21 cellular contexts compared by ENCODE assay signal in genomic region chr2:97355176-97355575, GRCh38.
A peak's percentile ranks its signal among the peaks of the same experiment; 100 is the strongest.
DNase-seq lines count a peak whose midpoint lies in the region; ATAC-seq, FAIRE-seq and TF ChIP-seq lines count a peak whose summit lies in the region.
"Had no signal": no experiment of that assay in that cellular context is flagged by ENCODE, and none has a peak within 500 bp of the region (broad histone marks: within the 10 kb centered on the region; RNA-seq: fewer than 3 reads in every experiment).

No MANE protein-coding gene starts in this region.

- H3K27me3 Mint-ChIP-seq in activated B cell treated with CpG ODN at 0.5 μM for 24 hours (peaks cover 4% of the 10 kb centered on the region), memory B cell (peaks cover 4% of the 10 kb centered on the region), CD14-positive monocyte (ENCODE audit: low read depth in 3 of 3) (peaks cover 5 to 14% (median 13%) of the 10 kb centered on the region in 3 donors)

- H3F3A ChIP-seq in DOHH2 (ENCODE audit: control insufficient read depth, insufficient read depth) = 0 out of 2 replicates have a peak, but pooled peaks cover 1% of the 10 kb centered on the region

- H3K36me3 Mint-ChIP-seq in activated B cell treated with CpG ODN at 0.5 μM for 24 hours (ENCODE audit: low read depth) = no peaks in the 10 kb centered on the region
- H3K36me3 Mint-ChIP-seq in memory B cell = no peaks in the 10 kb centered on the region
- H3K36me3 Mint-ChIP-seq in CD14-positive monocyte = no peaks in the 10 kb centered on the region
- H3K36me3 Mint-ChIP-seq: CD8-positive, alpha-beta T cell had no signal

- peaks cover 37% of the 10 kb centered on the region for H3K4me1 Mint-ChIP-seq in activated B cell treated with CpG ODN at 0.5 μM for 24 hours
- peaks cover 24% of the 10 kb centered on the region for H3K4me1 Mint-ChIP-seq in memory B cell
- no peaks in the 10 kb centered on the region for H3K4me1 Mint-ChIP-seq in CD14-positive monocyte

- no peaks in the 10 kb centered on the region for H3K9me2 ChIP-seq in DOHH2 (replicated peaks; ENCODE audit: control insufficient read depth, low read length)

- TF ChIP-seq CTCF in DOHH2 (IDR thresholded peaks at IDR 0.05; ENCODE audit: low read depth, low read length, poor library complexity, severe bottlenecking) (no peak), activated B cell treated with CpG ODN at 0.5 μM for 24 hours (IDR thresholded peaks at IDR 0.05) (no peak), D721Med (IDR thresholded peaks at IDR 0.05; ENCODE audit: insufficient read depth, missing control alignments) (no peak), CD14-positive monocyte (IDR thresholded peaks at IDR 0.05) (no peak)

- H3K4me2 ChIP-seq in DOHH2 (ENCODE audit: low read length) = peak overlapping the region; percentile 60
- H3K4me2 ChIP-seq: A549 had no signal

- H3K36me3 ChIP-seq in DOHH2 (ENCODE audit: control insufficient read depth, low read length) = no peaks in the 10 kb centered on the region
- H3K36me3 ChIP-seq: BE2C, HAP-1 had no signal

- H3K27ac Mint-ChIP-seq in activated B cell treated with CpG ODN at 0.5 μM for 24 hours = no peak overlapping the region
- H3K27ac Mint-ChIP-seq in memory B cell = no peak overlapping the region
- no peak overlapping the region for H3K27ac Mint-ChIP-seq in CD14-positive monocyte
- H3K27ac Mint-ChIP-seq: CD8-positive, alpha-beta T cell had no signal

- DNase-seq in Ammon's horn (ENCODE audit: low spot score) = peak; percentile 60
- no peak for DNase-seq in activated B cell treated with CpG ODN at 0.5 μM for 24 hours
- DNase-seq in memory B cell (ENCODE audit: low spot score in 2 of 2) = no peak
- DNase-seq in D721Med (ENCODE audit: insufficient read length, low spot score) = no peak
- DNase-seq in CD14-positive monocyte (ENCODE audit: low spot score) = no peak
- no peak for DNase-seq in AG08395 (ENCODE audit: low spot score)
- DNase-seq: Calu3; CD8-positive, alpha-beta T cell; DMS 273 treated with DMSO at 0.1 percent for 48 hours; DMS53; DND-41 had no signal

- FAIRE-seq in D721Med (lab: Jason Lieb, UNC) = no peak
- FAIRE-seq: A549, G401.6, GM12891, GM19239 had no signal

- intact Hi-C loops in activated B cell treated with CpG ODN at 0.5 μM for 24 hours (cut with micrococcal nuclease) = no loop called here
- intact Hi-C loops in CD14-positive monocyte (cut with micrococcal nuclease) = no loop called here

- H3K9me3 ChIP-seq in DOHH2 (ENCODE audit: control insufficient read depth, insufficient read depth, low read length) = no peaks in the 10 kb centered on the region
- H3K9me3 ChIP-seq: A549, BE2C, HAP-1 had no signal

- H3K4me3 ChIP-seq in DOHH2 (ENCODE audit: low read length) = peak overlapping the region; percentile 36; the same call in 1 of the 2 replicates
- H3K4me3 ChIP-seq: A549, HAP-1 had no signal

- no peaks in the 10 kb centered on the region for H3K79me2 ChIP-seq in DOHH2 (ENCODE audit: control insufficient read depth, low read length)

- peak overlapping the region; percentile 45 for H3K4me3 Mint-ChIP-seq in activated B cell treated with CpG ODN at 0.5 μM for 24 hours
- H3K4me3 Mint-ChIP-seq in memory B cell = peak overlapping the region; percentile 53
- H3K4me3 Mint-ChIP-seq in CD14-positive monocyte = no peak overlapping the region
- H3K4me3 Mint-ChIP-seq: CD8-positive, alpha-beta T cell had no signal

- H4K20me1 ChIP-seq in DOHH2 (ENCODE audit: control insufficient read depth, insufficient read depth, low read depth, low read length) = no peaks in the 10 kb centered on the region

- peaks cover 45% of the 10 kb centered on the region for H3K4me1 ChIP-seq in DOHH2 (ENCODE audit: control insufficient read depth, low read length)
- H3K4me1 ChIP-seq: A549, BE2C, HAP-1 had no signal

- no peaks in the 10 kb centered on the region for H3K27me3 ChIP-seq in DOHH2 (ENCODE audit: control insufficient read depth, low read length)
- H3K27me3 ChIP-seq: BE2C had no signal

- CTCF ChIA-PET in activated B cell treated with CpG ODN at 0.5 μM for 24 hours (lab: Charles Lee) = no interaction called here

- ATAC-seq in activated B cell treated with CpG ODN at 0.5 μM for 24 hours (ENCODE audit: low read depth) = no peak
- ATAC-seq in memory B cell (ENCODE audit: low read depth) = no peak
- no peak for ATAC-seq in HG03025 (IDR thresholded peaks at IDR 0.05; ENCODE audit: low FRiP score, unreplicated experiment)
- ATAC-seq: CD8-positive, alpha-beta T cell had no signal

- POLR2A ChIA-PET in activated B cell treated with CpG ODN at 0.5 μM for 24 hours (lab: Charles Lee) = no interaction called here

- H3K27ac ChIP-seq in DOHH2 (ENCODE audit: low read depth, low read length) = 0 out of 2 replicates have a peak overlapping the region, but pooled peaks have one; percentile 5
- H3K27ac ChIP-seq: 22Rv1, A549, HL-60 had no signal

- no peaks in the 10 kb centered on the region for H3K9me3 Mint-ChIP-seq in activated B cell treated with CpG ODN at 0.5 μM for 24 hours
- no peaks in the 10 kb centered on the region for H3K9me3 Mint-ChIP-seq in memory B cell
- H3K9me3 Mint-ChIP-seq in CD14-positive monocyte = peaks cover 0 to 8% (median 0%) of the 10 kb centered on the region in 7 donors
- H3K9me3 Mint-ChIP-seq: CD8-positive, alpha-beta T cell had no signal

Comparison
In these comparisons a context has a peak if more than half of its experiments do, and no peak if none do; other contexts are left out.
1. H3K4me3 Mint-ChIP-seq: peak in activated B cell treated with CpG ODN at 0.5 μM for 24 hours (single experiment) and memory B cell (single experiment); none in CD14-positive monocyte (0 of 2).